ENCODE assay signal across 22 cellular contexts in the genomic region with DNA sequence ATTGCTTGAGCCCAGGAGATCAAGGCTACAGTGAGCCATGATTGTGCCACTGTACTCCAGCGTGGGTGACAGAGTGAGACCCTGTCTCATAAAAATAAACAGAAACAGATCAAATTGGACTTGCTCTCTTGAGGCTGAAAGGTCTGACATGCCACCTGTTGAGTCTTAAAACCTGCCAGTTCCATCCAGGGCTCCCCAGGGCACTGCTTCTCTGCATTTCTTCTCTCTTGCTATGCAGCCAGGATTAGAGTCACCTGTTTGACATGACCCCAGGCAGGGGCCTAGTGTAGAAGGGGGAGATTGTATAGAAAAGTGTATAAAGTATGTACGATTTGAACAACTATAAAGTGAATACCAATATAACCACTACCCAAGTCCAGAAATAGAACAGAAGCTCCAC. TPM values are rescaled to one million over a fixed set of nuclear protein-coding genes. Genes with fewer than 3 reads are reported as not detected.
A peak's percentile ranks its signal among the peaks of the same experiment; 100 is the strongest.
DNase-seq lines count a peak whose midpoint lies in the region; ATAC-seq and TF ChIP-seq lines count a peak whose summit lies in the region.
"Had no signal": no experiment of that assay in that cellular context is flagged by ENCODE, and none has a peak within 500 bp of the region (broad histone marks: within the 10 kb centered on the region; RNA-seq: fewer than 3 reads in every experiment).

No MANE protein-coding gene starts in this region.

- peaks cover 60 to 78% (median 77%) of the 10 kb centered on the region in 3 donors for H3K4me1 Mint-ChIP-seq in CD8-positive, alpha-beta memory T cell
- H3K4me1 Mint-ChIP-seq in IgD-negative memory B cell (peaks cover 19 to 47% (median 22%) of the 10 kb centered on the region in 3 donors), osteocyte (ENCODE audit: unreplicated experiment) (peaks cover 60% of the 10 kb centered on the region), Caco-2 (ENCODE audit: low read depth, unreplicated experiment) (peaks cover 51% of the 10 kb centered on the region)
- H3K4me1 Mint-ChIP-seq in central memory CD8-positive, alpha-beta T cell, result peaks cover 70% of the 10 kb centered on the region
- peaks cover 21% of the 10 kb centered on the region for H3K4me1 Mint-ChIP-seq in activated CD8-positive, alpha-beta T cell treated with anti-CD3 and anti-CD28 coated beads, Interleukin-2, amount 10 ng/mL, durations not matched to agents 7 days and 5 days (ENCODE audit: low read depth)

- no peak for DNase-seq in CD8-positive, alpha-beta memory T cell
- no peak for DNase-seq in central memory CD8-positive, alpha-beta T cell (ENCODE audit: low spot score in 2 of 2)
- DNase-seq in osteocyte (ENCODE audit: extremely low spot score, unreplicated experiment) (no peak), Caco-2 (no peak), NCI-H2196 (lab: John Stamatoyannopoulos, UW; ENCODE audit: unreplicated experiment) (no peak)
- DNase-seq in activated CD8-positive, alpha-beta memory T cell treated with anti-CD3 and anti-CD28 coated beads for 24 hours, result no peak
- DNase-seq in activated CD8-positive, alpha-beta T cell treated with anti-CD3 and anti-CD28 coated beads, Interleukin-2, amount 10 ng/mL, durations not matched to agents 7 days and 5 days, result no peak
- DNase-seq: CD8-positive, alpha-beta T cell; GOT3; HCEC 1CT; KBM-7; NCI-H1105; NCI-H2029 treated with DMSO at 0.1 percent for 48 hours; NCI-H2171; NCI-H524 treated with DMSO at 0.1 percent for 48 hours; OCI-M1; SHP77 had no signal

- no peaks in the 10 kb centered on the region for H3K9me3 Mint-ChIP-seq in CD8-positive, alpha-beta memory T cell
- peaks cover 0 to 4% (median 2%) of the 10 kb centered on the region in 3 donors for H3K9me3 Mint-ChIP-seq in IgD-negative memory B cell
- no peaks in the 10 kb centered on the region for H3K9me3 Mint-ChIP-seq in central memory CD8-positive, alpha-beta T cell
- H3K9me3 Mint-ChIP-seq in osteocyte (ENCODE audit: unreplicated experiment), result no peaks in the 10 kb centered on the region
- no peaks in the 10 kb centered on the region for H3K9me3 Mint-ChIP-seq in Caco-2 (ENCODE audit: unreplicated experiment)
- no peaks in the 10 kb centered on the region for H3K9me3 Mint-ChIP-seq in activated CD8-positive, alpha-beta T cell treated with anti-CD3 and anti-CD28 coated beads, Interleukin-2, amount 10 ng/mL, durations not matched to agents 7 days and 5 days (ENCODE audit: insufficient read depth)
- H3K9me3 Mint-ChIP-seq: CD8-positive, alpha-beta T cell had no signal

- CTCF ChIA-PET in CD8-positive, alpha-beta memory T cell (lab: Charles Lee), result no interaction called here
- CTCF ChIA-PET in Caco-2 (lab: Charles Lee), result no interaction called here
- CTCF ChIA-PET in activated CD8-positive, alpha-beta T cell treated with anti-CD3 and anti-CD28 coated beads, Interleukin-2, amount 10 ng/mL, durations not matched to agents 7 days and 5 days (lab: Charles Lee), result interaction anchor here (3.5 kb wide), 1 partner anchor 107 kb away, joined by 16 read pairs; no protein-coding TSS in a partner anchor

- H3K27me3 Mint-ChIP-seq in CD8-positive, alpha-beta memory T cell, result no peaks in the 10 kb centered on the region
- H3K27me3 Mint-ChIP-seq in IgD-negative memory B cell, result no peaks in the 10 kb centered on the region
- H3K27me3 Mint-ChIP-seq in central memory CD8-positive, alpha-beta T cell, result no peaks in the 10 kb centered on the region
- no peaks in the 10 kb centered on the region for H3K27me3 Mint-ChIP-seq in osteocyte (ENCODE audit: unreplicated experiment)
- H3K27me3 Mint-ChIP-seq in Caco-2 (ENCODE audit: insufficient read depth, unreplicated experiment), result no peaks in the 10 kb centered on the region
- H3K27me3 Mint-ChIP-seq in activated CD8-positive, alpha-beta T cell treated with anti-CD3 and anti-CD28 coated beads, Interleukin-2, amount 10 ng/mL, durations not matched to agents 7 days and 5 days (ENCODE audit: low read depth), result no peaks in the 10 kb centered on the region

- peaks cover 19% of the 10 kb centered on the region for H3K4me1 ChIP-seq in CD8-positive, alpha-beta memory T cell (ENCODE audit: insufficient read depth, low read length)
- H3K4me1 ChIP-seq in Caco-2, result peaks cover 38% of the 10 kb centered on the region

- POLR2A ChIA-PET in CD8-positive, alpha-beta memory T cell (lab: Charles Lee), result interaction anchor here (0.6 kb wide), 1 partner anchor 1626 kb away, joined by 3 read pairs; no protein-coding TSS in a partner anchor
- POLR2A ChIA-PET in Caco-2 (lab: Charles Lee), result no interaction called here
- POLR2A ChIA-PET in activated CD8-positive, alpha-beta T cell treated with anti-CD3 and anti-CD28 coated beads, Interleukin-2, amount 10 ng/mL, durations not matched to agents 7 days and 5 days (lab: Charles Lee), result no interaction called here

- H3K36me3 Mint-ChIP-seq in CD8-positive, alpha-beta memory T cell, result peaks cover 0 to 9% (median 4%) of the 10 kb centered on the region in 3 donors
- H3K36me3 Mint-ChIP-seq in IgD-negative memory B cell (peaks cover 1% of the 10 kb centered on the region), osteocyte (ENCODE audit: unreplicated experiment) (peaks cover 5% of the 10 kb centered on the region), Caco-2 (ENCODE audit: insufficient read depth, unreplicated experiment) (peaks cover 27% of the 10 kb centered on the region)
- H3K36me3 Mint-ChIP-seq in central memory CD8-positive, alpha-beta T cell (ENCODE audit: insufficient read depth), result peaks cover 6% of the 10 kb centered on the region
- peaks cover 5% of the 10 kb centered on the region for H3K36me3 Mint-ChIP-seq in activated CD8-positive, alpha-beta T cell treated with anti-CD3 and anti-CD28 coated beads, Interleukin-2, amount 10 ng/mL, durations not matched to agents 7 days and 5 days (ENCODE audit: low read depth)

- no TSS peak for BruUV-seq in Caco-2 (replicated peaks; lab: Mats Ljungman, UMichigan)

- H3K27me3 ChIP-seq in CD8-positive, alpha-beta memory T cell (ENCODE audit: insufficient read depth, low read length, poor library complexity, severe bottlenecking), result no peaks in the 10 kb centered on the region
- no peaks in the 10 kb centered on the region for H3K27me3 ChIP-seq in Caco-2 (replicated peaks; ENCODE audit: control insufficient read depth, insufficient read depth, low read length)
- H3K27me3 ChIP-seq: BLaER1 had no signal

- H3K9me3 ChIP-seq in CD8-positive, alpha-beta memory T cell (ENCODE audit: low read length), result no peaks in the 10 kb centered on the region
- no peaks in the 10 kb centered on the region for H3K9me3 ChIP-seq in Caco-2

- intact Hi-C loops in Caco-2 (cut with micrococcal nuclease; ENCODE audit: unreplicated experiment), result no loop called here

- no peaks in the 10 kb centered on the region for H3K36me3 ChIP-seq in CD8-positive, alpha-beta memory T cell (ENCODE audit: insufficient read depth, low read length)
- H3K36me3 ChIP-seq in Caco-2 (ENCODE audit: control insufficient read depth, insufficient read depth, low read length), result no peaks in the 10 kb centered on the region; the same call in 1 of the 2 replicates

- H3K4me3 Mint-ChIP-seq in CD8-positive, alpha-beta memory T cell, result no peak overlapping the region
- H3K4me3 Mint-ChIP-seq in IgD-negative memory B cell (no peak overlapping the region), osteocyte (ENCODE audit: unreplicated experiment) (no peak overlapping the region), Caco-2 (ENCODE audit: unreplicated experiment) (no peak overlapping the region)
- H3K4me3 Mint-ChIP-seq in central memory CD8-positive, alpha-beta T cell, result no peak overlapping the region
- H3K4me3 Mint-ChIP-seq in activated CD8-positive, alpha-beta T cell treated with anti-CD3 and anti-CD28 coated beads, Interleukin-2, amount 10 ng/mL, durations not matched to agents 7 days and 5 days, result no peak overlapping the region
- H3K4me3 Mint-ChIP-seq: CD8-positive, alpha-beta T cell had no signal

- TF ChIP-seq CTCF in osteocyte (IDR thresholded peaks at IDR 0.05), result no peak
- TF ChIP-seq CTCF in Caco-2 (IDR thresholded peaks at IDR 0.05; ENCODE audit: insufficient read depth in 1 of 2, low read depth in 1 of 2, low read length in 1 of 2, severe bottlenecking in 1 of 2, unreplicated experiment in 1 of 2), result no peak

- H3K4me3 ChIP-seq in CD8-positive, alpha-beta memory T cell (ENCODE audit: low read length), result no peak overlapping the region
- H3K4me3 ChIP-seq in Caco-2 (ENCODE audit: low read depth, low read length), result no peak overlapping the region
- H3K4me3 ChIP-seq: BLaER1, SK-N-MC had no signal

- ATAC-seq in central memory CD8-positive, alpha-beta T cell (replicated peaks; ENCODE audit: extremely low read depth, poor library complexity, severe bottlenecking), result no peak
- no peak for ATAC-seq in activated CD8-positive, alpha-beta T cell treated with anti-CD3 and anti-CD28 coated beads, Interleukin-2, amount 10 ng/mL, durations not matched to agents 7 days and 5 days
- ATAC-seq: CD8-positive, alpha-beta T cell; HepG2 had no signal

- no peak overlapping the region for H3K27ac ChIP-seq in CD8-positive, alpha-beta memory T cell (ENCODE audit: low read depth, low read length)
- H3K27ac ChIP-seq: BLaER1, HL-60, SK-N-MC had no signal

- H3K27ac Mint-ChIP-seq in CD8-positive, alpha-beta memory T cell, result peak overlapping the region in 7 of 8 donors; percentile 10 to 72 (median 32)
- H3K27ac Mint-ChIP-seq in IgD-negative memory B cell (peak overlapping the region in 2 of 3 donors; percentile 19 to 50), osteocyte (ENCODE audit: unreplicated experiment) (peak overlapping the region; percentile 46), Caco-2 (ENCODE audit: unreplicated experiment) (no peak overlapping the region)
- H3K27ac Mint-ChIP-seq in central memory CD8-positive, alpha-beta T cell (ENCODE audit: low read depth), result peak overlapping the region; percentile 41
- H3K27ac Mint-ChIP-seq in activated CD8-positive, alpha-beta T cell treated with anti-CD3 and anti-CD28 coated beads, Interleukin-2, amount 10 ng/mL, durations not matched to agents 7 days and 5 days, result no peak overlapping the region
- H3K27ac Mint-ChIP-seq: CD8-positive, alpha-beta T cell had no signal

RNA-seq across cellular contexts. Expression of a gene that starts 45.4 kb away (rescaled TPM):
- 10 to 100 TPM; 26.7 to 27.3 TPM for total RNA-seq in CD8-positive, alpha-beta memory T cell
- polyA plus RNA-seq in CD8-positive, alpha-beta memory T cell, result 12.2 TPM
- 4.4 TPM for polyA plus RNA-seq in IgD-negative memory B cell
- 107 and 113 TPM in 2 replicates for total RNA-seq in osteocyte
- 81.7 and 85.9 TPM in 2 replicates for total RNA-seq in Caco-2 (2022)
- 10 to 100 TPM; 23.9 to 24.1 TPM for total RNA-seq in activated CD8-positive, alpha-beta T cell treated with anti-CD3 and anti-CD28 coated beads, Interleukin-2, amount 10 ng/mL, durations not matched to agents 7 days and 5 days

RNA-seq across cellular contexts. Expression of a gene that starts 55.6 kb away (rescaled TPM):
- total RNA-seq in CD8-positive, alpha-beta memory T cell, result 100 to 1,000 TPM; 121 TPM
- polyA plus RNA-seq in CD8-positive, alpha-beta memory T cell, result 74.3 TPM
- polyA plus RNA-seq in IgD-negative memory B cell, result 76.8 TPM
- total RNA-seq in osteocyte, result 226 and 229 TPM in 2 replicates
- total RNA-seq in Caco-2 (2022), result 211 and 234 TPM in 2 replicates
- 100 to 1,000 TPM; 151 to 154 TPM for total RNA-seq in activated CD8-positive, alpha-beta T cell treated with anti-CD3 and anti-CD28 coated beads, Interleukin-2, amount 10 ng/mL, durations not matched to agents 7 days and 5 days

Comparison
In these comparisons a context has a peak if more than half of its experiments do, and no peak if none do; other contexts are left out.
1. H3K27ac Mint-ChIP-seq: peak in CD8-positive, alpha-beta memory T cell (7 of 8), IgD-negative memory B cell (2 of 3), central memory CD8-positive, alpha-beta T cell (single experiment) and osteocyte (single experiment); none in Caco-2 (single experiment) and activated CD8-positive, alpha-beta T cell treated with anti-CD3 and anti-CD28 coated beads, Interleukin-2, amount 10 ng/mL, durations not matched to agents 7 days and 5 days (single experiment).